ENCODE assay signal across 35 cellular contexts in the genomic region with DNA sequence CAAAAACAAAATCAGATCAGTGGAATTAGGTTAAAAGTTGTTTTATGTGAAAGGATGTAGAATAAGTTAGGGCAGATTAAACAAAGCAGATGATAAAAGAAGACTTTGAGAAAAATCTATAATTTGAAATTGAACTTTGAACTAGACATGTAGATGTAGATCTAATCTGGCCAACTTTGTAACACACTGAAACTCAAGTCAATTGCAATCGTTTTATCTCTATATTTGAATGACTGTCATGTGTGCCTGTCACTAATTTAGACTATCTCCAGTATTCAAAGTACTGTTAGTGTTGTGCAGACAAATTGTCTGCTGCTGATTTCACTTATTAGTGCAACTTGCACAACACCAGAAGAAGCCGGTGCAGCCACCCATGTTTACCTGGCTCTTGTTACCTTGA. TPM values are rescaled to one million over a fixed set of nuclear protein-coding genes. Genes with fewer than 3 reads are reported as not detected.
"Had no signal": no experiment of that assay in that cellular context is flagged by ENCODE, and none has a peak within 500 bp of the region (broad histone marks: within the 10 kb centered on the region; RNA-seq: fewer than 3 reads in every experiment).

No MANE protein-coding gene starts in this region.

- H3K27ac ChIP-seq: adrenal gland, body of pancreas, brain microvascular endothelial cell, breast epithelium, VCaP had no signal

- ATAC-seq: activated CD8-positive, alpha-beta T cell treated with anti-CD3 and anti-CD28 coated beads for 36 hours; activated naive CD4-positive, alpha-beta T cell treated with anti-CD3 and anti-CD28 coated beads, Interleukin-2, amount 50 U/mL, for 72 hours; activated T-cell treated with anti-CD3 and anti-CD28 coated beads, Interleukin-2, amount 50 U/mL, for 4 hours; activated T-cell treated with anti-CD3 and anti-CD28 coated beads, Interleukin-2, amount 50 U/mL, for 72 hours; activated T-helper 17 cell treated with anti-CD3 and anti-CD28 coated beads, Interleukin-2, amount 50 U/mL, for 72 hours; body of pancreas had no signal

- H3K4me3 ChIP-seq: adrenal gland, body of pancreas, breast epithelium had no signal

- H3K9me3 ChIP-seq: adrenal gland, body of pancreas, breast epithelium had no signal

- H3K4me1 ChIP-seq: adrenal gland, body of pancreas, breast epithelium had no signal

- H3K27me3 ChIP-seq: adrenal gland, body of pancreas, brain microvascular endothelial cell, breast epithelium had no signal

- H3K36me3 ChIP-seq: adrenal gland, brain microvascular endothelial cell, breast epithelium had no signal

- DNase-seq: activated B cell treated with CpG ODN at 0.5 μM for 24 hours; activated CD4-positive, alpha-beta memory T cell treated with anti-CD3 and anti-CD28 coated beads for 36 hours; activated CD4-positive, alpha-beta T cell treated with anti-CD3 and anti-CD28 coated beads for 4 hours; activated CD4-positive, alpha-beta T cell treated with anti-CD3 and anti-CD28 coated beads, Interleukin-2, amount 10 ng/mL, durations not matched to agents 24 days and 14 days; activated CD4-positive, alpha-beta T cell treated with anti-CD3 and anti-CD28 coated beads, Interleukin-2, amount 50 U/mL, for 1 hour; activated CD4-positive, alpha-beta T cell treated with anti-CD3 and anti-CD28 coated beads, Interleukin-2, amount 50 U/mL, for 4 hours; activated CD4-positive, CD25-positive, alpha-beta regulatory T cell treated with anti-CD3 and anti-CD28 coated beads, Interleukin-2, amount 50 U/mL, for 72 hours; activated CD8-positive, alpha-beta memory T cell treated with anti-CD3 and anti-CD28 coated beads, Interleukin-2, amount 50 U/mL, for 4 hours; activated CD8-positive, alpha-beta T cell treated with anti-CD3 and anti-CD28 coated beads for 36 hours; activated effector memory CD4-positive, alpha-beta T cell treated with anti-CD3 and anti-CD28 coated beads, Interleukin-2, amount 50 U/mL, for 16 hours; activated gamma-delta T cell treated with Interleukin-2 at 50 U/mL for 16 hours; activated naive CD4-positive, alpha-beta T cell; activated naive CD4-positive, alpha-beta T cell treated with anti-CD3 and anti-CD28 coated beads for 36 hours; activated naive CD4-positive, alpha-beta T cell treated with anti-CD3 and anti-CD28 coated beads, Interleukin-2, amount 50 U/mL, for 16 hours; activated naive CD8-positive, alpha-beta T cell treated with anti-CD3 and anti-CD28 coated beads for 36 hours; activated T-cell treated with anti-CD3 and anti-CD28 coated beads for 4 hours; activated T-cell treated with anti-CD3 and anti-CD28 coated beads, Interleukin-2, amount 50 U/mL, for 1 hour; activated T-cell treated with anti-CD3 and anti-CD28 coated beads, Interleukin-2, amount 50 U/mL, for 4 hours; activated T-cell treated with anti-CD3 and anti-CD28 coated beads, Interleukin-2, amount 50 U/mL, for 72 hours; adrenal gland; amniotic stem cell; aorta; body of pancreas; brain microvascular endothelial cell; central memory CD4-positive, alpha-beta T cell; T-helper 1 cell; T-helper 2 cell; T-helper 9 cell had no signal

RNA-seq across cellular contexts. Expression of a gene that starts 39.8 kb away (rescaled TPM):
- total RNA-seq: activated B cell treated with CpG ODN at 0.5 μM for 24 hours; activated CD4-positive, alpha-beta memory T cell treated with anti-CD3 and anti-CD28 coated beads for 36 hours; activated CD4-positive, alpha-beta T cell treated with anti-CD3 and anti-CD28 coated beads, Interleukin-2, amount 10 ng/mL, durations not matched to agents 24 days and 14 days; activated CD8-positive, alpha-beta memory T cell treated with anti-CD3 and anti-CD28 coated beads for 36 hours; activated CD8-positive, alpha-beta T cell treated with anti-CD3 and anti-CD28 coated beads for 36 hours; activated naive CD4-positive, alpha-beta T cell treated with anti-CD3 and anti-CD28 coated beads for 36 hours; activated naive CD4-positive, alpha-beta T cell treated with anti-CD3 and anti-CD28 coated beads, Interleukin-2, amount 50 U/mL, for 72 hours; activated naive CD8-positive, alpha-beta T cell treated with anti-CD3 and anti-CD28 coated beads for 36 hours; activated T-cell treated with anti-CD3 and anti-CD28 coated beads, Interleukin-2, amount 50 U/mL, for 4 hours; activated T-cell treated with anti-CD3 and anti-CD28 coated beads, Interleukin-2, amount 50 U/mL, for 72 hours; activated T-helper 1 cell treated with anti-CD3 and anti-CD28 coated beads, Interleukin-12 subunit alpha, Interleukin-12 subunit beta, Interleukin-2, Interleukin-4 antibody, amounts not matched to agents 30 ng/mL and 10 ng/mL and 1 ng/mL, durations not matched to agents 14 hours and 24 hours and 36 hours; activated T-helper 17 cell treated with anti-CD3 and anti-CD28 coated beads, Interleukin-2, amount 50 U/mL, for 72 hours; adrenal gland; body of pancreas; breast epithelium; cardiac septum had no signal
- polyA plus RNA-seq: adrenal gland, aorta had no signal
